27 cellular contexts compared by ENCODE assay signal in the genomic region with DNA sequence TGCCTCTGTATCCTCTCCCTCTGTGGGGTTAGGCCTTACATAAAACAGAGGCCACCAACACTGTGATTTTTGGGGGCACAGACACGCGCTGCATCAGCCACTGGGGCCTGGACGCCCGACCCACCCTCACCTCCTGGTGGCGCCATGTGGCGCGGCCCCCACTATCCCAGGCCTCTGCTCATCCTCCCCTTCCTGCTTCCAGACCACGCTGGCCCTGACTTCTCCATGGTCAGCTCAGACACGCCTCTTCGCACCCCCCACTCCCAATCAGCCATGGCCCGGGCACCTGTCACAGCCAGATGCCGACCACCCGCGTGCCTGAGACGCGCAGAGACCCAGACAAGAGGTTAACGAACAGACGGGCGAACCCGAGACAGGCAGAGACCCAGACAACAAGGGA.
DNase-seq lines count a peak whose midpoint lies in the region; ATAC-seq and TF ChIP-seq lines count a peak whose summit lies in the region.
"Had no signal": no experiment of that assay in that cellular context is flagged by ENCODE, and none has a peak within 500 bp of the region (broad histone marks: within the 10 kb centered on the region; RNA-seq: fewer than 3 reads in every experiment).

No MANE protein-coding gene starts in this region.

- ATAC-seq in stimulated activated memory B cell treated with anti-CD40 and anti-IgM and Interleukin-4, amounts not matched to agents 10 μg/mL and 1 μg/mL and 100 μg/mL, for 72 hours, result no peak
- ATAC-seq in HG03521 (IDR thresholded peaks at IDR 0.05; ENCODE audit: unreplicated experiment), result no peak
- ATAC-seq: activated T-helper 17 cell treated with anti-CD3 and anti-CD28 coated beads, Interleukin-2, amount 50 U/mL, for 72 hours had no signal

- no peaks in the 10 kb centered on the region for H3K79me2 ChIP-seq in OCI-LY7 (ENCODE audit: insufficient read depth, low read depth, low read length)
- H3K79me2 ChIP-seq in Karpas-422 (ENCODE audit: low read length), result no peaks in the 10 kb centered on the region

- CTCF ChIA-PET in OCI-LY7 (lab: Charles Lee; ENCODE audit: unreplicated experiment), result no interaction called here

- H3K36me3 ChIP-seq in OCI-LY7 (ENCODE audit: insufficient read depth, low read length) (no peaks in the 10 kb centered on the region), esophagus squamous epithelium (peaks cover 0 to 22% (median 0%) of the 10 kb centered on the region in 3 donors), Karpas-422 (ENCODE audit: insufficient read depth, low read length) (no peaks in the 10 kb centered on the region; the same call in 1 of the 2 replicates)
- H3K36me3 ChIP-seq: cardiac muscle cell, HAP-1, thyroid gland had no signal

- BruUV-seq in OCI-LY7 (replicated peaks; lab: Mats Ljungman, UMichigan), result no TSS peak

- H3K4me2 ChIP-seq in OCI-LY7 (ENCODE audit: low read length), result no peak overlapping the region
- H3K4me2 ChIP-seq in Karpas-422 (ENCODE audit: low read depth, low read length, poor library complexity, severe bottlenecking), result no peak overlapping the region

- DNase-seq in T-helper 2 cell treated with Interferon-gamma antibody and Interleukin-4, amounts not matched to agents 5 μg/mL and 100 μg/mL, for 36 hours (ENCODE audit: low spot score), result no peak
- DNase-seq in T-helper 2 cell, result no peak
- no peak for DNase-seq in OCI-LY7 (ENCODE audit: low spot score)
- DNase-seq in iPS-NIHi11 (ENCODE audit: low spot score), result peak; percentile 68
- no peak for DNase-seq in esophagus squamous epithelium (lab: John Stamatoyannopoulos, UW)
- no peak for DNase-seq in Karpas-422
- DNase-seq: activated CD4-positive, alpha-beta T cell treated with anti-CD3 and anti-CD28 coated beads, Interleukin-2, amount 50 U/mL, for 4 hours; activated CD4-positive, CD25-positive, alpha-beta regulatory T cell; AML-193; aorta; dermis blood vessel endothelial cell; IMR-90; mammary epithelial cell; NCI-H1105 treated with DMSO at 0.1 percent for 48 hours; NCI-H2081; NCI-H226; occipital lobe; stimulated activated CD4-positive, alpha-beta T cell treated with anti-CD3 and anti-CD28 coated beads, Interleukin-2, amount 100 ng/mL, for 24 hours; stimulated activated naive CD4-positive, alpha-beta T cell treated with Interleukin-2 at 50 U/mL for 16 hours; thyroid gland had no signal

- TF ChIP-seq POLR2A in esophagus squamous epithelium (IDR thresholded peaks at IDR 0.05), result no peak

- H3K9ac ChIP-seq in Karpas-422 (ENCODE audit: low read length), result no peak overlapping the region

- H3K9me3 ChIP-seq in OCI-LY7 (ENCODE audit: low read length) (no peaks in the 10 kb centered on the region), esophagus squamous epithelium (no peaks in the 10 kb centered on the region), Karpas-422 (ENCODE audit: low read length) (peaks cover 9% of the 10 kb centered on the region; the same call in 1 of the 2 replicates)
- H3K9me3 ChIP-seq: HAP-1, thyroid gland had no signal

- peaks cover 11% of the 10 kb centered on the region for H3K4me1 Mint-ChIP-seq in T-helper 2 cell treated with Interferon-gamma antibody and Interleukin-4, amounts not matched to agents 5 μg/mL and 100 μg/mL, for 36 hours (ENCODE audit: low read depth)
- peaks cover 21% of the 10 kb centered on the region for H3K4me1 Mint-ChIP-seq in stimulated activated memory B cell treated with anti-CD40 and anti-IgM and Interleukin-4, amounts not matched to agents 10 μg/mL and 1 μg/mL and 100 μg/mL, for 72 hours

- H3K27me3 ChIP-seq in esophagus squamous epithelium (no peaks in the 10 kb centered on the region), Karpas-422 (ENCODE audit: low read length) (no peaks in the 10 kb centered on the region)
- H3K27me3 ChIP-seq: cardiac muscle cell, thyroid gland had no signal

- H3K4me3 Mint-ChIP-seq in T-helper 2 cell treated with Interferon-gamma antibody and Interleukin-4, amounts not matched to agents 5 μg/mL and 100 μg/mL, for 36 hours, result no peak overlapping the region
- H3K4me3 Mint-ChIP-seq in stimulated activated memory B cell treated with anti-CD40 and anti-IgM and Interleukin-4, amounts not matched to agents 10 μg/mL and 1 μg/mL and 100 μg/mL, for 72 hours, result no peak overlapping the region
- H3K4me3 Mint-ChIP-seq: activated T-helper 17 cell treated with anti-CD3 and anti-CD28 coated beads, Interleukin-2, amount 50 U/mL, for 72 hours had no signal

- H3K27ac Mint-ChIP-seq in T-helper 2 cell treated with Interferon-gamma antibody and Interleukin-4, amounts not matched to agents 5 μg/mL and 100 μg/mL, for 36 hours, result peak overlapping the region; percentile 17
- H3K27ac Mint-ChIP-seq in stimulated activated memory B cell treated with anti-CD40 and anti-IgM and Interleukin-4, amounts not matched to agents 10 μg/mL and 1 μg/mL and 100 μg/mL, for 72 hours, result peak overlapping the region; percentile 68
- H3K27ac Mint-ChIP-seq: activated naive CD8-positive, alpha-beta T cell; activated T-helper 17 cell treated with anti-CD3 and anti-CD28 coated beads, Interleukin-2, amount 50 U/mL, for 72 hours had no signal

- H4K20me1 ChIP-seq in OCI-LY7 (ENCODE audit: insufficient read depth, low read length) (no peaks in the 10 kb centered on the region), Karpas-422 (ENCODE audit: insufficient read depth, low read depth, low read length) (no peaks in the 10 kb centered on the region)

- H3K4me3 ChIP-seq in OCI-LY7 (ENCODE audit: low read depth, low read length, poor library complexity, severe bottlenecking) (no peak overlapping the region), esophagus squamous epithelium (no peak overlapping the region), Karpas-422 (ENCODE audit: low read length) (no peak overlapping the region)
- H3K4me3 ChIP-seq: cardiac muscle cell, HAP-1, skin epidermis, thyroid gland had no signal

- 85 to 86% methylated on average over 5 to 8 of the region's 20 CpGs for WGBS in esophagus squamous epithelium, 2 donors

- H3K27me3 Mint-ChIP-seq in T-helper 2 cell treated with Interferon-gamma antibody and Interleukin-4, amounts not matched to agents 5 μg/mL and 100 μg/mL, for 36 hours (ENCODE audit: low read depth), result no peaks in the 10 kb centered on the region
- H3K27me3 Mint-ChIP-seq in stimulated activated memory B cell treated with anti-CD40 and anti-IgM and Interleukin-4, amounts not matched to agents 10 μg/mL and 1 μg/mL and 100 μg/mL, for 72 hours, result no peaks in the 10 kb centered on the region
- H3K27me3 Mint-ChIP-seq: activated naive CD8-positive, alpha-beta T cell; activated T-helper 17 cell treated with anti-CD3 and anti-CD28 coated beads, Interleukin-2, amount 50 U/mL, for 72 hours had no signal

- H3K36me3 Mint-ChIP-seq in T-helper 2 cell treated with Interferon-gamma antibody and Interleukin-4, amounts not matched to agents 5 μg/mL and 100 μg/mL, for 36 hours (ENCODE audit: low read depth), result peaks cover 67% of the 10 kb centered on the region
- peaks cover 44% of the 10 kb centered on the region for H3K36me3 Mint-ChIP-seq in stimulated activated memory B cell treated with anti-CD40 and anti-IgM and Interleukin-4, amounts not matched to agents 10 μg/mL and 1 μg/mL and 100 μg/mL, for 72 hours

- H3K9me2 ChIP-seq in OCI-LY7 (ENCODE audit: insufficient read depth, low read length) (no peaks in the 10 kb centered on the region), Karpas-422 (replicated peaks; ENCODE audit: insufficient read depth, low read length) (no peaks in the 10 kb centered on the region)

- H3K9me3 Mint-ChIP-seq in T-helper 2 cell treated with Interferon-gamma antibody and Interleukin-4, amounts not matched to agents 5 μg/mL and 100 μg/mL, for 36 hours, result peaks cover 3% of the 10 kb centered on the region
- H3K9me3 Mint-ChIP-seq in stimulated activated memory B cell treated with anti-CD40 and anti-IgM and Interleukin-4, amounts not matched to agents 10 μg/mL and 1 μg/mL and 100 μg/mL, for 72 hours, result no peaks in the 10 kb centered on the region
- H3K9me3 Mint-ChIP-seq: activated T-helper 17 cell treated with anti-CD3 and anti-CD28 coated beads, Interleukin-2, amount 50 U/mL, for 72 hours had no signal

- POLR2A ChIA-PET in OCI-LY7 (lab: Charles Lee), result no interaction called here

- H3K27ac ChIP-seq in OCI-LY7 (ENCODE audit: low read depth, low read length, poor library complexity, severe bottlenecking) (no peak overlapping the region), esophagus squamous epithelium (no peak overlapping the region), Karpas-422 (ENCODE audit: low read length) (no peak overlapping the region)
- H3K27ac ChIP-seq: cardiac muscle cell, skin epidermis, thyroid gland had no signal

- no peaks in the 10 kb centered on the region for H3K4me1 ChIP-seq in OCI-LY7 (ENCODE audit: insufficient read depth, low read length, poor library complexity, severe bottlenecking)
- H3K4me1 ChIP-seq in esophagus squamous epithelium, result no peaks in the 10 kb centered on the region
- no peaks in the 10 kb centered on the region for H3K4me1 ChIP-seq in Karpas-422 (ENCODE audit: low read length)
- H3K4me1 ChIP-seq: HAP-1, thyroid gland had no signal

- TF ChIP-seq CTCF in OCI-LY7 (conservative IDR thresholded peaks at IDR 0.05; ENCODE audit: low read length) (0 out of 2 replicates have a peak, but pooled peaks have one; percentile 22), esophagus squamous epithelium (IDR thresholded peaks at IDR 0.05) (no peak)

- H2AFZ ChIP-seq in OCI-LY7 (ENCODE audit: low read length) (no peak overlapping the region), Karpas-422 (ENCODE audit: low read length) (no peak overlapping the region)

- intact Hi-C loops in OCI-LY7 (cut with micrococcal nuclease; ENCODE audit: unreplicated experiment) (no loop called here), esophagus squamous epithelium (cut with DNase I) (no loop called here)
